Comparison of ENCODE assay signal across 20 cellular contexts in the genomic region with DNA sequence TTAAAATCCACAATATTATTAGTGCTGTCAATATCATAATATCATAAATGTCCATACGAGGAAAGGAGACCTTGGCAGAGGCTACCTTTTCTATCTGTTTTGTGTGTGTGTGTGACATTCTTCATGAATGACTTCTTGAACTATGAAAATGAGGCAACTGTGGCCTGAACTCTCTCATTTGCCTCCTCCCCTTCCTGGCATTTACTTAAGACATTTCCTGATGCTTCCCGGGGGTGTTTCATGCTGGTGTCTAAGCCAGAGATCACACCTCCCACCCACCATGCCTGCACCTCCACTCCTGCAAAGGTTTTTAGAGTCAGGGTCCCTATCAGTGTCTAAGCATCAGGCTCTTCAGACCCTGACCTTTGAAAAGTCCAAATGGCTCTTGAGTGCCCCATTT.
DNase-seq lines count a peak whose midpoint lies in the region; ATAC-seq and TF ChIP-seq lines count a peak whose summit lies in the region.
"Had no signal": no experiment of that assay in that cellular context is flagged by ENCODE, and none has a peak within 500 bp of the region (broad histone marks: within the 10 kb centered on the region; RNA-seq: fewer than 3 reads in every experiment).

No MANE protein-coding gene starts in this region.

- no peak overlapping the region for H4K91ac ChIP-seq in IMR-90 (ENCODE audit: insufficient read depth, low read depth, low read length)
- no peak overlapping the region for H4K91ac ChIP-seq in mesenchymal stem cell (ENCODE audit: low read length)

- no peak overlapping the region for H2BK5ac ChIP-seq in IMR-90 (ENCODE audit: low read depth, low read length, poor library complexity, severe bottlenecking)
- no peak overlapping the region for H2BK5ac ChIP-seq in mesenchymal stem cell (ENCODE audit: low read depth, low read length, poor library complexity, severe bottlenecking)

- intact Hi-C loops in IMR-90 (cut with micrococcal nuclease) = no loop called here

- no peak for TF ChIP-seq RAD21 in IMR-90 (IDR thresholded peaks at IDR 0.05; ENCODE audit: low read length)

- dilution Hi-C loops in IMR-90 (cut with HindIII; ENCODE audit: low sequenced_read_pairs, unreplicated experiment) = no loop called here

- H3K4me1 ChIP-seq in IMR-90 (ENCODE audit: control insufficient read depth, insufficient read depth, low read length) (peaks cover 5% of the 10 kb centered on the region), mesenchymal stem cell (ENCODE audit: control insufficient read depth, insufficient read depth, low read depth, low read length) (peaks cover 7% of the 10 kb centered on the region)

- no peaks in the 10 kb centered on the region for H3K9me1 ChIP-seq in IMR-90 (ENCODE audit: insufficient read depth, low read length)

- no TSS peak for BruUV-seq in IMR-90 (replicated peaks; lab: Mats Ljungman, UMichigan)

- H2AK9ac ChIP-seq in IMR-90 (replicated peaks; ENCODE audit: low read depth, low read length, poor library complexity) = no peak overlapping the region

- H3K56ac ChIP-seq in IMR-90 (ENCODE audit: extremely low read depth, insufficient read depth, low read length) = no peak overlapping the region

- in situ Hi-C loops in IMR-90 (cut with MboI; ENCODE audit: low sequenced_read_pairs) = no loop called here

- no peaks in the 10 kb centered on the region for H4K20me1 ChIP-seq in IMR-90 (ENCODE audit: insufficient read depth, low read length)
- H4K20me1 ChIP-seq: BLaER1 treated with 17β-estradiol and CSF1 and Interleukin-3, amounts not matched to agents 10 nM and 100 nM had no signal

- peaks cover 46% of the 10 kb centered on the region for H3K4me1 Mint-ChIP-seq in chondrocyte (ENCODE audit: low read depth)

- no peak overlapping the region for H3K4me2 ChIP-seq in IMR-90 (ENCODE audit: low read depth, low read length)
- H3K4me2 ChIP-seq in mesenchymal stem cell (ENCODE audit: low read length, poor library complexity, severe bottlenecking) = no peak overlapping the region

- CTCF ChIA-PET in IMR-90 (lab: Yijun Ruan, JAX) = no interaction called here

- H4K8ac ChIP-seq in IMR-90 (ENCODE audit: low read depth in 2 of 2, low read length in 2 of 2) (no peak overlapping the region), mesenchymal stem cell (ENCODE audit: low read length) (no peak overlapping the region)

- no peak overlapping the region for H3K4ac ChIP-seq in IMR-90 (ENCODE audit: low read depth, low read length)
- no peak overlapping the region for H3K4ac ChIP-seq in mesenchymal stem cell (ENCODE audit: low read depth in 1 of 2, low read length in 2 of 2)

- TF ChIP-seq CTCF in AG10803 (conservative IDR thresholded peaks at IDR 0.05; ENCODE audit: low read length) (no peak), IMR-90 (conservative IDR thresholded peaks at IDR 0.05; ENCODE audit: low read depth, low read length) (no peak), chondrocyte (IDR thresholded peaks at IDR 0.05) (no peak)

- no peak overlapping the region for H3K4me3 Mint-ChIP-seq in chondrocyte (ENCODE audit: unreplicated experiment)
- H3K4me3 Mint-ChIP-seq: CD8-positive, alpha-beta T cell had no signal

- no peak overlapping the region for H2BK120ac ChIP-seq in IMR-90 (ENCODE audit: low read depth, low read length)
- H2BK120ac ChIP-seq in mesenchymal stem cell (ENCODE audit: low read depth, low read length) = no peak overlapping the region

- no peak overlapping the region for H3K18ac ChIP-seq in IMR-90 (ENCODE audit: low read depth, low read length)
- H3K18ac ChIP-seq in mesenchymal stem cell (ENCODE audit: low read depth in 1 of 2, low read length in 2 of 2) = no peak overlapping the region

- no peak overlapping the region for H2BK20ac ChIP-seq in IMR-90 (ENCODE audit: low read depth, low read length)

- peaks cover 3% of the 10 kb centered on the region; the same call in 1 of the 2 replicates for H3K27me3 ChIP-seq in IMR-90 (ENCODE audit: control insufficient read depth, insufficient read depth, low read length)
- H3K27me3 ChIP-seq in mesenchymal stem cell (ENCODE audit: control insufficient read depth in 1 of 2, insufficient read depth in 1 of 2, low read length in 2 of 2) = peaks cover 16 to 46% of the 10 kb centered on the region in 2 experiments
- H3K27me3 ChIP-seq: BLaER1 treated with 17β-estradiol and CSF1 and Interleukin-3, amounts not matched to agents 10 nM and 100 nM had no signal

- no peaks in the 10 kb centered on the region for H3K27me3 Mint-ChIP-seq in chondrocyte (ENCODE audit: low read depth)

- H2AFZ ChIP-seq in IMR-90 (replicated peaks; ENCODE audit: low read length, poor library complexity) (no peak overlapping the region), mesenchymal stem cell (ENCODE audit: low read depth, low read length) (no peak overlapping the region)

- no peak overlapping the region for H2BK15ac ChIP-seq in IMR-90 (ENCODE audit: low read depth, low read length)
- no peak overlapping the region for H2BK15ac ChIP-seq in mesenchymal stem cell (ENCODE audit: low read depth, poor library complexity, severe bottlenecking)

- TF ChIP-seq POLR2A in IMR-90 (IDR thresholded peaks at IDR 0.05; ENCODE audit: low read depth, low read length) = no peak

- H3K79me1 ChIP-seq in IMR-90 (ENCODE audit: low read depth in 1 of 2, low read length in 2 of 2) (no peaks in the 10 kb centered on the region), mesenchymal stem cell (replicated peaks; ENCODE audit: low read length, poor library complexity, severe bottlenecking) (no peaks in the 10 kb centered on the region)

- H3K27ac ChIP-seq in IMR-90 (ENCODE audit: insufficient read depth, low read length) = no peak overlapping the region
- H3K27ac ChIP-seq in mesenchymal stem cell (ENCODE audit: low read length, poor library complexity, severe bottlenecking) = no peak overlapping the region
- H3K27ac ChIP-seq: BLaER1 treated with 17β-estradiol and CSF1 and Interleukin-3, amounts not matched to agents 10 nM and 100 nM; SK-N-MC had no signal

- no peaks in the 10 kb centered on the region for H3K9me3 ChIP-seq in IMR-90 (ENCODE audit: control insufficient read depth, insufficient read depth, low read length)
- H3K9me3 ChIP-seq in mesenchymal stem cell (ENCODE audit: control insufficient read depth, low read length) = no peaks in the 10 kb centered on the region

- POLR2A ChIA-PET in IMR-90 (lab: Charles Lee; ENCODE audit: unreplicated experiment) = no interaction called here

- peak; percentile 60 for DNase-seq in AG10803 (ENCODE audit: low read depth)
- peak; percentile 8 for DNase-seq in IMR-90
- no peak for DNase-seq in chondrocyte (ENCODE audit: low spot score)
- peak; percentile 33 for DNase-seq in mesenchymal stem cell
- no peak for DNase-seq in cortex of kidney (lab: John Stamatoyannopoulos, UW)
- DNase-seq in SIG-M5 (lab: John Stamatoyannopoulos, UW) = no peak
- DNase-seq: Calu3; CD8-positive, alpha-beta T cell; EL; NCI-H1092 treated with DMSO at 0.1 percent for 48 hours; NCI-H2029 treated with DMSO at 0.1 percent for 48 hours; NCI-H2171; NCI-H446 treated with DMSO at 0.1 percent for 48 hours; NCI-H748 treated with DMSO at 0.1 percent for 48 hours; NK-92 treated with Interleukin-12 subunit alpha and Interleukin-12 subunit beta, amount 100 ng/mL, for 24 hours had no signal

- H4K5ac ChIP-seq in IMR-90 (ENCODE audit: low read depth, low read length) = no peak overlapping the region

- no peaks in the 10 kb centered on the region for H3K9me3 Mint-ChIP-seq in chondrocyte (ENCODE audit: low read depth)
- H3K9me3 Mint-ChIP-seq: CD8-positive, alpha-beta T cell had no signal

- H3K14ac ChIP-seq in IMR-90 (replicated peaks; ENCODE audit: low read depth, low read length) = no peak overlapping the region
- H3K14ac ChIP-seq in mesenchymal stem cell (ENCODE audit: low read length in 2 of 2) = no peak overlapping the region

- peak overlapping the region; percentile 55 for H3K27ac Mint-ChIP-seq in chondrocyte (ENCODE audit: unreplicated experiment)
- H3K27ac Mint-ChIP-seq: CD8-positive, alpha-beta T cell had no signal

- ATAC-seq in IMR-90 (ENCODE audit: low read depth) (no peak), HG02623 (IDR thresholded peaks at IDR 0.05; ENCODE audit: unreplicated experiment) (no peak), HG02852 (IDR thresholded peaks at IDR 0.05; ENCODE audit: unreplicated experiment) (no peak)
- ATAC-seq: CD8-positive, alpha-beta T cell; Right ventricle myocardium inferior had no signal

- H3K36me3 Mint-ChIP-seq in chondrocyte (ENCODE audit: low read depth) = peaks cover 8% of the 10 kb centered on the region
- H3K36me3 Mint-ChIP-seq: CD8-positive, alpha-beta T cell had no signal

- H3K4me3 ChIP-seq in AG10803 (ENCODE audit: low read length) (no peak overlapping the region), IMR-90 (ENCODE audit: insufficient read depth, low read depth, low read length) (no peak overlapping the region), mesenchymal stem cell (ENCODE audit: insufficient read depth in 1 of 2, low read depth in 1 of 2, low read length in 2 of 2) (no peak overlapping the region)
- H3K4me3 ChIP-seq: BLaER1 treated with 17β-estradiol and CSF1 and Interleukin-3, amounts not matched to agents 10 nM and 100 nM; SK-N-MC had no signal

- no peak overlapping the region for H2AK5ac ChIP-seq in IMR-90 (ENCODE audit: low read depth, low read length)
- H2AK5ac ChIP-seq in mesenchymal stem cell (ENCODE audit: low read length, severe bottlenecking) = no peak overlapping the region

- H3K36me3 ChIP-seq in IMR-90 (ENCODE audit: control insufficient read depth, insufficient read depth, low read length) (no peaks in the 10 kb centered on the region), mesenchymal stem cell (ENCODE audit: control insufficient read depth in 1 of 2, insufficient read depth in 2 of 2, low read depth in 1 of 2, low read length in 2 of 2) (no peaks in the 10 kb centered on the region)
- H3K36me3 ChIP-seq: BLaER1 treated with 17β-estradiol and CSF1 and Interleukin-3, amounts not matched to agents 10 nM and 100 nM had no signal

- no CpG with 5 or more reads among the region's 2 CpGs for WGBS in IMR-90 (ENCODE audit: extremely low coverage in 2 of 2, insufficient read length in 1 of 2), 2 experiments
- WGBS in mesenchymal stem cell = 5% methylated on average over 1 of the region's 2 CpGs

- H3K9ac ChIP-seq in IMR-90 (ENCODE audit: low read depth, low read length) (no peak overlapping the region), mesenchymal stem cell (ENCODE audit: low read length) (no peak overlapping the region)
- H3K9ac ChIP-seq: BLaER1 treated with 17β-estradiol and CSF1 and Interleukin-3, amounts not matched to agents 10 nM and 100 nM had no signal

- H3K23ac ChIP-seq in IMR-90 (ENCODE audit: low read depth, low read length) (no peak overlapping the region), mesenchymal stem cell (ENCODE audit: low read length in 2 of 2) (no peak overlapping the region)

- H2BK12ac ChIP-seq in mesenchymal stem cell (ENCODE audit: low read length in 2 of 2) = no peak overlapping the region

TF ChIP-seq in IMR-90, 13 proteins besides CTCF, POLR2A, EP300 and RAD21 (continues in another document):
- TF ChIP-seq MAZ (IDR thresholded peaks at IDR 0.05; ENCODE audit: borderline replicate concordance, low read depth, low read length) = no peak
- no peak for TF ChIP-seq MXI1 (IDR thresholded peaks at IDR 0.05; ENCODE audit: borderline replicate concordance, low read depth, low read length)
- no peak for TF ChIP-seq MAFK (IDR thresholded peaks at IDR 0.05; ENCODE audit: low read depth, low read length)
- no peak for TF ChIP-seq BHLHE40 (IDR thresholded peaks at IDR 0.05; ENCODE audit: low read depth, low read length)
- no peak for TF ChIP-seq CHD1 (IDR thresholded peaks at IDR 0.05; ENCODE audit: low read depth, low read length)

Comparison
In these comparisons a context has a peak if more than half of its experiments do, and no peak if none do; other contexts are left out.
1. DNase-seq: peak in AG10803 (single experiment), IMR-90 (single experiment) and mesenchymal stem cell (single experiment); none in chondrocyte (single experiment), cortex of kidney (single experiment) and SIG-M5 (single experiment).